Comparison of ENCODE assay signal across 13 cellular contexts in the genomic region with DNA sequence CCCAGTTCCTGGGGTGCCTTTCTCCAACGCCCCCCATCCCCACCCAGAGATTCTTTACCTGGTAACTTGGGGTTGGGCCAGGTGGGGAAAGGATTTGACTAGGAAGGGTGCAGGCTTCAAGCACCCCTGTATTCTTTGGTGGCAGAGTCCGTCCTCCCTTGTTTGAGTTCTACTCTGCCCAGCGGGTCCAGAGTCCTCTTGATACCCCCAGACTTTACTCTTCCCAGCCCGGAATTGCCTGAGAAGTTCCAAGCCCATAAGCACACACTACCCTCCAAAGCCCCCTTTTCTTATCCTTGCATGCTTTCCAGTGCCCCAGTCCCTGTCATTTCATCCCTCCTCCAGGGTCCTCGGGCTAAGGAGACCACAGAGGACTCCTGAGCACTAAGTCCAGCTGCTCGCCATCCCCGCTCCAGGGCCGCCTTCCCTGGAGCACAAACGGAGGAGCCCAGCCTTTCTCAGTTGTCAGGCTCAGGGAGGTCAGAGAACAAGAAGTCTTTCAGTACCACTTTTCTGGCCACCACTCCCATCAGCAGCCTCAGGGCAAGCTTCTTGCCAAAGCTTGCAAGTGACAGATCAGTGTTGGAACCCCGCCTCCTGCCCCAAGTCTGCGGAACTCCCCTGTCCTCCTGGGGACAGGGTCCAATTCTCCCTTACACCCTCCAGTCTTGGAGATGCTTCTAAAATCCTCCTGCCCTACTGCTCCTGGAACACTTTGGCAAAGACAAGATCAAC. TPM values are rescaled to one million over a fixed set of nuclear protein-coding genes. Genes with fewer than 3 reads are reported as not detected.
A peak's percentile ranks its signal among the peaks of the same experiment; 100 is the strongest.
DNase-seq lines count a peak whose midpoint lies in the region; ATAC-seq and TF ChIP-seq lines count a peak whose summit lies in the region.
"Had no signal": no experiment of that assay in that cellular context is flagged by ENCODE, and none has a peak within 500 bp of the region (broad histone marks: within the 10 kb centered on the region; RNA-seq: fewer than 3 reads in every experiment).

No MANE protein-coding gene starts in this region.

- H3K4me2 ChIP-seq in SU-DHL-6 (ENCODE audit: low read depth, low read length, poor library complexity, severe bottlenecking) = peak overlapping the region; percentile 85

- DNase-seq in GM06990 (ENCODE audit: extremely low read depth, insufficient read length) (no peak), globus pallidus (ENCODE audit: low spot score) (peak; percentile 82), prostate gland (ENCODE audit: low spot score) (no peak), KG1 (lab: John Stamatoyannopoulos, UW) (no peak), NCI-H510A (lab: John Stamatoyannopoulos, UW) (no peak)
- DNase-seq in stimulated activated naive CD8-positive, alpha-beta T cell treated with anti-CD3 and anti-CD28 coated beads, Interleukin-15, amount 100 ng/mL, for 72 hours = no peak
- DNase-seq: activated CD4-positive, alpha-beta T cell treated with anti-CD3 and anti-CD28 coated beads for 48 hours; activated T-cell treated with anti-CD3 and anti-CD28 coated beads, Interleukin-2, amount 50 U/mL, for 4 hours; amniotic stem cell; CD8-positive, alpha-beta T cell; naive thymus-derived CD4-positive, alpha-beta T cell had no signal

- WGBS in prostate gland = 56% methylated on average over 11 of the region's 11 CpGs

- H3K27me3 ChIP-seq in GM06990 (replicated peaks; ENCODE audit: control insufficient read depth, insufficient read depth, low read length) (no peaks in the 10 kb centered on the region), SU-DHL-6 (ENCODE audit: low read length) (no peaks in the 10 kb centered on the region), prostate gland (replicated peaks; ENCODE audit: insufficient read depth) (no peaks in the 10 kb centered on the region)

- H4K20me1 ChIP-seq in SU-DHL-6 (ENCODE audit: low read depth, low read length) = no peaks in the 10 kb centered on the region

- H3K27me3 Mint-ChIP-seq in stimulated activated naive CD8-positive, alpha-beta T cell treated with anti-CD3 and anti-CD28 coated beads, Interleukin-15, amount 100 ng/mL, for 72 hours = peaks cover 23% of the 10 kb centered on the region

- no peaks in the 10 kb centered on the region for H3K9me3 Mint-ChIP-seq in stimulated activated naive CD8-positive, alpha-beta T cell treated with anti-CD3 and anti-CD28 coated beads, Interleukin-15, amount 100 ng/mL, for 72 hours
- H3K9me3 Mint-ChIP-seq: activated T-cell treated with anti-CD3 and anti-CD28 coated beads, Interleukin-2, amount 50 U/mL, for 4 hours; CD8-positive, alpha-beta T cell; naive thymus-derived CD4-positive, alpha-beta T cell had no signal

- H3K4me3 ChIP-seq in GM06990 (replicated peaks; ENCODE audit: low read depth, low read length) (peak overlapping the region; percentile 4), SU-DHL-6 (ENCODE audit: insufficient read depth, low read length, poor library complexity, severe bottlenecking) (peak overlapping the region; percentile 50), prostate gland (peak overlapping the region in 1 of 2 donors; percentile 84)

- H3K9me3 ChIP-seq in SU-DHL-6 (ENCODE audit: insufficient read depth, low read length) (no peaks in the 10 kb centered on the region), prostate gland (no peaks in the 10 kb centered on the region)

- no peaks in the 10 kb centered on the region for H3K9me2 ChIP-seq in SU-DHL-6 (replicated peaks; ENCODE audit: insufficient read depth, low read length)

- H3F3A ChIP-seq in SU-DHL-6 (ENCODE audit: insufficient read depth) = peaks cover 70% of the 10 kb centered on the region

- no peak for TF ChIP-seq POLR2A in prostate gland (IDR thresholded peaks at IDR 0.05)

- H3K36me3 ChIP-seq in GM06990 (ENCODE audit: control insufficient read depth, insufficient read depth, low read length) (no peaks in the 10 kb centered on the region), SU-DHL-6 (ENCODE audit: low read length) (no peaks in the 10 kb centered on the region), prostate gland (peaks cover 6 to 7% of the 10 kb centered on the region in 2 donors)

- peaks cover 26% of the 10 kb centered on the region for H3K79me2 ChIP-seq in SU-DHL-6 (ENCODE audit: insufficient read depth, low read length)

- H3K4me3 Mint-ChIP-seq in stimulated activated naive CD8-positive, alpha-beta T cell treated with anti-CD3 and anti-CD28 coated beads, Interleukin-15, amount 100 ng/mL, for 72 hours = no peak overlapping the region
- H3K4me3 Mint-ChIP-seq: activated T-cell treated with anti-CD3 and anti-CD28 coated beads, Interleukin-2, amount 50 U/mL, for 4 hours; CD8-positive, alpha-beta T cell; naive thymus-derived CD4-positive, alpha-beta T cell had no signal

- TF ChIP-seq CTCF in GM06990 (IDR thresholded peaks at IDR 0.05; ENCODE audit: insufficient read depth, low read length, poor library complexity, severe bottlenecking) = no peak
- no peak for TF ChIP-seq CTCF in SU-DHL-6 (IDR thresholded peaks at IDR 0.05; ENCODE audit: insufficient read depth, low read length, poor library complexity, severe bottlenecking)
- no peak for TF ChIP-seq CTCF in prostate gland (IDR thresholded peaks at IDR 0.05)

- peak overlapping the region in 1 of 2 donors; percentile 94 for H3K27ac Mint-ChIP-seq in stimulated activated naive CD8-positive, alpha-beta T cell treated with anti-CD3 and anti-CD28 coated beads, Interleukin-15, amount 100 ng/mL, for 72 hours
- H3K27ac Mint-ChIP-seq: CD8-positive, alpha-beta T cell; naive thymus-derived CD4-positive, alpha-beta T cell had no signal

- no peak for ATAC-seq in HG02763 (IDR thresholded peaks at IDR 0.05; ENCODE audit: unreplicated experiment)
- no peak for ATAC-seq in stimulated activated naive CD8-positive, alpha-beta T cell treated with anti-CD3 and anti-CD28 coated beads, Interleukin-15, amount 100 ng/mL, for 72 hours
- ATAC-seq: activated T-cell treated with anti-CD3 and anti-CD28 coated beads, Interleukin-2, amount 50 U/mL, for 4 hours; CD8-positive, alpha-beta T cell had no signal

- H3K4me1 Mint-ChIP-seq in stimulated activated naive CD8-positive, alpha-beta T cell treated with anti-CD3 and anti-CD28 coated beads, Interleukin-15, amount 100 ng/mL, for 72 hours = peaks cover 47% of the 10 kb centered on the region

- intact Hi-C loops in prostate gland (cut with DNase I) = loop anchor here (10.0 kb wide), 1 partner anchor 427 kb away; no protein-coding TSS in a partner anchor

- H3K27ac ChIP-seq in SU-DHL-6 (ENCODE audit: low read depth, low read length) (peak overlapping the region; percentile 94), prostate gland (peak overlapping the region; percentile 37 to 89)

- H3K4me1 ChIP-seq in prostate gland (replicated peaks) = peaks cover 5% of the 10 kb centered on the region

- peak overlapping the region; percentile 63 for H3K9ac ChIP-seq in SU-DHL-6 (ENCODE audit: low read length)

- no peak overlapping the region for H2AFZ ChIP-seq in SU-DHL-6 (ENCODE audit: low read depth, low read length, severe bottlenecking)

RNA-seq across cellular contexts. Expression of gene SLC45A3, which starts 12.2 kb away (rescaled TPM):
- total RNA-seq in prostate gland = 1,000 to 10,000 TPM in 1 of 2 donors, 100 to 1,000 TPM in 1; 505 to 1,326 TPM

RNA-seq across cellular contexts. Expression of gene ELK4, which starts 36.3 kb away (rescaled TPM):
- total RNA-seq in prostate gland = 10 to 100 TPM; 58.8 to 62.7 TPM
